8 cellular contexts compared by ENCODE assay signal in the genomic region with DNA sequence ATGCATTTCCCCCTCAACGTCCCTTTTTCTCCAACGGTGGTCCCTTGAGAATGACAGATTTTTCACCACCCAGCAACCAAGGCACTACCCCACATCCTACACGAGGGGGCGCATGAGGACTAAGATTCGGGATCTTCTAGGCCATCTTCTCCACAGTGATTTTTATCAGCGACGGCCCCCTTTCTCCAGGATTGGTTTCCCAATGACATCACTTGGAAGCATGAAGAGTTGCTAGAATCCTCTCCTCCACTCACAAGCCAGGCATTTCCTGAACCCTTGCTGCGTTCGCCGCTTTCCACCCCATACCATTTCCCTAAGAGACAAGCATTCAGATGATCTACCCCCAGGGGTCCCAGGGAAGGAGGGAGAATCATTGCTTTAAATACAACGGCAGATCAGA.
DNase-seq lines count a peak whose midpoint lies in the region; FAIRE-seq and TF ChIP-seq lines count a peak whose summit lies in the region.

No MANE protein-coding gene starts in this region.

- no peaks in the 10 kb centered on the region for H3K36me3 Mint-ChIP-seq in activated naive CD4-positive, alpha-beta T cell treated with anti-CD3 and anti-CD28 coated beads, Interleukin-2, amount 50 U/mL, for 24 hours
- H3K36me3 Mint-ChIP-seq in progenitor cell of endocrine pancreas (ENCODE audit: insufficient read depth): no peaks in the 10 kb centered on the region

- FAIRE-seq in urothelium cell line (lab: Jason Lieb, UNC): no peak

- H3K4me1 ChIP-seq in KMS-11 (ENCODE audit: low read depth, poor library complexity, severe bottlenecking) (peaks cover 10% of the 10 kb centered on the region), cardiac muscle cell (ENCODE audit: low read depth) (no peaks in the 10 kb centered on the region)

- no peaks in the 10 kb centered on the region for H3K27me3 ChIP-seq in KMS-11 (ENCODE audit: insufficient read depth, low read depth)
- H3K27me3 ChIP-seq in cardiac muscle cell: no peaks in the 10 kb centered on the region

- H3K27ac ChIP-seq in KMS-11: no peak overlapping the region
- H3K27ac ChIP-seq in cardiac muscle cell: no peak overlapping the region

- H3K4me1 Mint-ChIP-seq in activated naive CD4-positive, alpha-beta T cell treated with anti-CD3 and anti-CD28 coated beads, Interleukin-2, amount 50 U/mL, for 24 hours: peaks cover 26% of the 10 kb centered on the region
- H3K4me1 Mint-ChIP-seq in progenitor cell of endocrine pancreas (ENCODE audit: low read depth): peaks cover 4% of the 10 kb centered on the region

- no peaks in the 10 kb centered on the region for H3K27me3 Mint-ChIP-seq in activated naive CD4-positive, alpha-beta T cell treated with anti-CD3 and anti-CD28 coated beads, Interleukin-2, amount 50 U/mL, for 24 hours
- H3K27me3 Mint-ChIP-seq in progenitor cell of endocrine pancreas: peaks cover 11% of the 10 kb centered on the region

- H3K9me3 ChIP-seq in cardiac muscle cell (ENCODE audit: low read depth): no peaks in the 10 kb centered on the region

- H3K4me3 Mint-ChIP-seq in activated naive CD4-positive, alpha-beta T cell treated with anti-CD3 and anti-CD28 coated beads, Interleukin-2, amount 50 U/mL, for 24 hours: no peak overlapping the region
- no peak overlapping the region for H3K4me3 Mint-ChIP-seq in progenitor cell of endocrine pancreas (ENCODE audit: low read depth)

- H3K4me3 ChIP-seq in KMS-11 (IDR thresholded peaks at IDR 0.05; ENCODE audit: insufficient read depth, low read depth, low read length): no peak overlapping the region
- no peak overlapping the region for H3K4me3 ChIP-seq in cardiac muscle cell

- no peaks in the 10 kb centered on the region for H4K20me1 ChIP-seq in KMS-11 (ENCODE audit: insufficient read depth)

- peak overlapping the region; percentile 13 for H3K27ac Mint-ChIP-seq in activated naive CD4-positive, alpha-beta T cell treated with anti-CD3 and anti-CD28 coated beads, Interleukin-2, amount 50 U/mL, for 24 hours
- no peak overlapping the region for H3K27ac Mint-ChIP-seq in progenitor cell of endocrine pancreas

- peak; percentile 91 for TF ChIP-seq CTCF in GM20000 (IDR thresholded peaks at IDR 0.05; ENCODE audit: extremely low read depth, missing control alignments)
- TF ChIP-seq CTCF in KMS-11 (conservative IDR thresholded peaks at IDR 0.05; ENCODE audit: low read depth, low read length): peak; percentile 95
- TF ChIP-seq CTCF in cardiac muscle cell (IDR thresholded peaks at IDR 0.05; ENCODE audit: low read depth, low read length): peak; percentile 95
- peak; percentile 96 for TF ChIP-seq CTCF in progenitor cell of endocrine pancreas (IDR thresholded peaks at IDR 0.05; ENCODE audit: unreplicated experiment)

- H3K9me3 Mint-ChIP-seq in activated naive CD4-positive, alpha-beta T cell treated with anti-CD3 and anti-CD28 coated beads, Interleukin-2, amount 50 U/mL, for 24 hours: no peaks in the 10 kb centered on the region
- H3K9me3 Mint-ChIP-seq in progenitor cell of endocrine pancreas (ENCODE audit: low read depth): no peaks in the 10 kb centered on the region

- no peak overlapping the region for H3K9ac ChIP-seq in KMS-11

- DNase-seq in CMK (ENCODE audit: low read depth) (peak; percentile 5), GM20000 (ENCODE audit: low spot score) (peak; percentile 43), SK-N-DZ (ENCODE audit: low spot score) (peak; percentile 75), cardiac muscle cell (ENCODE audit: low read depth in 1 of 2, low spot score in 1 of 2) (peak; percentile 74 to 91), progenitor cell of endocrine pancreas (ENCODE audit: low spot score, unreplicated experiment) (peak; percentile 49), urothelium cell line (ENCODE audit: low spot score) (peak; percentile 71)

- H2AFZ ChIP-seq in KMS-11 (ENCODE audit: low read depth): peak overlapping the region; percentile 23; the same call in 1 of the 2 replicates

- H3K79me2 ChIP-seq in KMS-11 (ENCODE audit: insufficient read depth, low read depth): no peaks in the 10 kb centered on the region

- H3K36me3 ChIP-seq in KMS-11 (ENCODE audit: insufficient read depth): no peaks in the 10 kb centered on the region
- H3K36me3 ChIP-seq in cardiac muscle cell: no peaks in the 10 kb centered on the region

- no peak overlapping the region for H3K4me2 ChIP-seq in KMS-11

Comparison
In these comparisons a context has a peak if more than half of its experiments do, and no peak if none do; other contexts are left out.
1. DNase-seq: peak in every context shown above with its lines; median percentile 82 in cardiac muscle cell; 75 in SK-N-DZ; 71 in urothelium cell line; 49 in progenitor cell of endocrine pancreas; 43 in GM20000; 5 in CMK.